Comparison of ENCODE assay signal across 11 cellular contexts in the genomic region with DNA sequence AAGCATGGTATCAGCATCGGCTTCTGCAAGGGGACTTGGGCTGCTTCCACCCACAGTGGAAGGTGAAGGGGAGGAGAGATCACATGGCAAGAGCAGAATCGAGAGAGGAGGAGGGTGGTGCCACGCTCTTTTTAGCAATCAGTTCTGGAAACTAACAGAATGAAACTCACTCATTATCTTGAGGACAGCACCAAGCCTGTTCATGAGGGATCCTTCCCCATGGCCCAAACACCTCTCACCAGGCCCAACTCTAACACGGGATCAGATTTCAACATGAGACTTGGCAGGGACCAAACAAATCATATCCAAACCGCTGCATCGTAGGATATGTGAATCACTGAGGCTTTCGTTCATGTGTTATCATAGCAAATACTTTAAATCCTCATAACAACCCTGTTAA.
A peak's percentile ranks its signal among the peaks of the same experiment; 100 is the strongest.
DNase-seq lines count a peak whose midpoint lies in the region; ATAC-seq, FAIRE-seq and TF ChIP-seq lines count a peak whose summit lies in the region.
"Had no signal": no experiment of that assay in that cellular context is flagged by ENCODE, and none has a peak within 500 bp of the region (broad histone marks: within the 10 kb centered on the region; RNA-seq: fewer than 3 reads in every experiment).

No MANE protein-coding gene starts in this region.

- H3K4me3 Mint-ChIP-seq in progenitor cell of endocrine pancreas (ENCODE audit: low read depth) (no peak overlapping the region), glutamatergic neuron (ENCODE audit: unreplicated experiment) (no peak overlapping the region)
- H3K4me3 Mint-ChIP-seq: natural killer cell had no signal

- no peak overlapping the region for H3K18ac ChIP-seq in H1 (ENCODE audit: extremely low read depth, low read length)

- H3K4me1 Mint-ChIP-seq in progenitor cell of endocrine pancreas (ENCODE audit: low read depth): peaks cover 47% of the 10 kb centered on the region
- peaks cover 9% of the 10 kb centered on the region for H3K4me1 Mint-ChIP-seq in glutamatergic neuron (ENCODE audit: low read depth, unreplicated experiment)
- H3K4me1 Mint-ChIP-seq: natural killer cell had no signal

- H3K4me3 ChIP-seq in H1 (ENCODE audit: extremely low read depth in 1 of 4, insufficient read depth in 2 of 4, low read depth in 3 of 4, low read length in 4 of 4) (no peak overlapping the region), ascending aorta (no peak overlapping the region)
- H3K4me3 ChIP-seq: adrenal gland had no signal

- WGBS in H1 (ENCODE audit: extremely low coverage in 1 of 2, insufficient coverage in 1 of 2, insufficient read length in 1 of 2, insufficient replicate concordance in 2 of 2, low coverage in 1 of 2, low lambda C conversion rate in 2 of 2, missing lambda C conversion rate in 1 of 2), 2 experiments: 82% methylated on average over 5 of the region's 7 CpGs; no CpG with 5 or more reads in 1 of the 2 experiments

- DNase-seq in GM12892 (ENCODE audit: insufficient read length) (no peak), NCI-H2171 treated with DMSO at 0.1 percent for 48 hours (lab: John Stamatoyannopoulos, UW) (peak; percentile 71), H1 (ENCODE audit: low read depth in 1 of 2, low spot score in 2 of 2) (no peak), progenitor cell of endocrine pancreas (ENCODE audit: low spot score, unreplicated experiment) (no peak), COLO829 (ENCODE audit: low spot score) (no peak), ascending aorta (ENCODE audit: low spot score in 2 of 2) (no peak), glutamatergic neuron (no peak)
- DNase-seq: adrenal gland, natural killer cell, RPMI8226 had no signal

- no peak overlapping the region for H4K91ac ChIP-seq in H1 (replicated peaks; ENCODE audit: insufficient read length, low read length)

- H2AK5ac ChIP-seq in H1 (ENCODE audit: low read depth, low read length): no peak overlapping the region

- H2AFZ ChIP-seq in H1 (ENCODE audit: low read length): no peak overlapping the region

- TF ChIP-seq POLR2A in GM12892 (IDR thresholded peaks at IDR 0.05; ENCODE audit: low read depth, low read length) (no peak), H1 (IDR thresholded peaks at IDR 0.05; ENCODE audit: control extremely low read depth in 1 of 2, low read depth in 2 of 2, low read length in 2 of 2) (no peak)

- H3K36me3 Mint-ChIP-seq in progenitor cell of endocrine pancreas (ENCODE audit: insufficient read depth) (peaks cover 8% of the 10 kb centered on the region), glutamatergic neuron (ENCODE audit: unreplicated experiment) (no peaks in the 10 kb centered on the region)
- H3K36me3 Mint-ChIP-seq: natural killer cell had no signal

- peak overlapping the region; percentile 63 for H3K27ac Mint-ChIP-seq in progenitor cell of endocrine pancreas
- H3K27ac Mint-ChIP-seq in glutamatergic neuron (ENCODE audit: unreplicated experiment): no peak overlapping the region
- H3K27ac Mint-ChIP-seq: natural killer cell had no signal

- no peak for TF ChIP-seq CTCF in H1 (IDR thresholded peaks at IDR 0.05; ENCODE audit: control extremely low read depth in 1 of 3, insufficient read depth in 1 of 3, low read depth in 1 of 3, low read length in 3 of 3)
- no peak for TF ChIP-seq CTCF in progenitor cell of endocrine pancreas (IDR thresholded peaks at IDR 0.05; ENCODE audit: unreplicated experiment)
- TF ChIP-seq CTCF in ascending aorta (IDR thresholded peaks at IDR 0.05): no peak
- no peak for TF ChIP-seq CTCF in glutamatergic neuron (IDR thresholded peaks at IDR 0.05; ENCODE audit: partially characterized antibody, unreplicated experiment)

- H4K8ac ChIP-seq in H1 (ENCODE audit: extremely low read depth, insufficient read depth, low read length): no peak overlapping the region

- no peak overlapping the region for H3K9ac ChIP-seq in H1 (replicated peaks in 1 of 4; ENCODE audit: extremely low read depth in 1 of 4, low read depth in 3 of 4, low read length in 3 of 4)

- H4K20me1 ChIP-seq in H1 (replicated peaks in 1 of 2; ENCODE audit: control insufficient read depth in 1 of 2, insufficient read depth in 2 of 2, low read length in 2 of 2): no peaks in the 10 kb centered on the region

- H3K27ac ChIP-seq in H1 (ENCODE audit: low read depth, low read length) (no peak overlapping the region), ascending aorta (no peak overlapping the region)
- H3K27ac ChIP-seq: adrenal gland had no signal

- POLR2A ChIA-PET in H1 (lab: Charles Lee; ENCODE audit: partially characterized antibody): no interaction called here

- H3K4me1 ChIP-seq in H1 (replicated peaks in 1 of 4; ENCODE audit: control insufficient read depth in 3 of 4, insufficient read depth in 4 of 4, low read length in 3 of 4) (peaks cover 0 to 2% (median 0%) of the 10 kb centered on the region in 4 experiments; a peak in 2 of 7 replicates), ascending aorta (no peaks in the 10 kb centered on the region)
- H3K4me1 ChIP-seq: adrenal gland had no signal

- no peaks in the 10 kb centered on the region for H3K23me2 ChIP-seq in H1 (ENCODE audit: low read depth, low read length)

- H3K79me1 ChIP-seq in H1 (ENCODE audit: low read depth, low read length): no peaks in the 10 kb centered on the region

- H3K27me3 Mint-ChIP-seq in progenitor cell of endocrine pancreas (no peaks in the 10 kb centered on the region), glutamatergic neuron (ENCODE audit: unreplicated experiment) (no peaks in the 10 kb centered on the region)

- no peaks in the 10 kb centered on the region for H3K79me2 ChIP-seq in H1 (ENCODE audit: control insufficient read depth in 1 of 2, insufficient read depth in 2 of 2, low read length in 2 of 2)

- H2BK5ac ChIP-seq in H1 (ENCODE audit: low read depth, low read length): no peak overlapping the region

- H2BK15ac ChIP-seq in H1 (ENCODE audit: low read length): no peak overlapping the region

- H4K5ac ChIP-seq in H1 (ENCODE audit: insufficient read length, low read depth, low read length): no peak overlapping the region

- no peak overlapping the region for H3K4me2 ChIP-seq in H1 (ENCODE audit: insufficient read depth in 1 of 2, low read depth in 2 of 2, low read length in 2 of 2)

- H3K4ac ChIP-seq in H1 (replicated peaks; ENCODE audit: insufficient read length, low read depth, low read length): no peak overlapping the region

- no peak overlapping the region for H2BK120ac ChIP-seq in H1 (replicated peaks; ENCODE audit: low read depth, low read length)

- H2BK20ac ChIP-seq in H1 (ENCODE audit: low read length): no peak overlapping the region

- intact Hi-C loops in ascending aorta (cut with DNase I): no loop called here

- 0 out of 2 replicates have a peak overlapping the region, but pooled peaks have one; percentile 9 for H2BK12ac ChIP-seq in H1 (ENCODE audit: low read depth, low read length)

- H3K9me3 Mint-ChIP-seq in progenitor cell of endocrine pancreas (ENCODE audit: low read depth): peaks cover 6% of the 10 kb centered on the region
- peaks cover 4% of the 10 kb centered on the region for H3K9me3 Mint-ChIP-seq in glutamatergic neuron (ENCODE audit: unreplicated experiment)
- H3K9me3 Mint-ChIP-seq: natural killer cell had no signal

- H3K56ac ChIP-seq in H1 (replicated peaks; ENCODE audit: insufficient read length, low read depth, low read length): no peak overlapping the region

- H3K23ac ChIP-seq in H1 (ENCODE audit: insufficient read length): no peak overlapping the region

- H3K27me3 ChIP-seq in H1 (replicated peaks in 1 of 4; ENCODE audit: control insufficient read depth in 3 of 4, extremely low read depth in 1 of 4, insufficient read depth in 3 of 4, low read length in 3 of 4) (no peaks in the 10 kb centered on the region), ascending aorta (no peaks in the 10 kb centered on the region)

- H3K14ac ChIP-seq in H1 (ENCODE audit: insufficient read length): no peak overlapping the region

- no peak for TF ChIP-seq RAD21 in H1 (IDR thresholded peaks at IDR 0.05 in 1 of 2, conservative IDR thresholded peaks at IDR 0.05 in 1 of 2; ENCODE audit: low read depth in 2 of 2, low read length in 2 of 2)

- no peaks in the 10 kb centered on the region; a peak in 1 of 8 replicates for H3K36me3 ChIP-seq in H1 (ENCODE audit: control insufficient read depth in 2 of 4, insufficient read depth in 4 of 4, low read length in 3 of 4)
- H3K36me3 ChIP-seq in ascending aorta: no peaks in the 10 kb centered on the region
- H3K36me3 ChIP-seq: adrenal gland had no signal

- CTCF ChIA-PET in H1 (lab: Charles Lee; ENCODE audit: partially characterized antibody): no interaction called here

- FAIRE-seq in GM12892 (lab: Jason Lieb, UNC): peak; percentile 65
- no peak for FAIRE-seq in H1 (lab: Jason Lieb, UNC)

- no peak for TF ChIP-seq EP300 in H1 (IDR thresholded peaks at IDR 0.05; ENCODE audit: borderline replicate concordance in 1 of 2, low read depth in 2 of 2, low read length in 2 of 2)

- no peak for ATAC-seq in HG02840 (IDR thresholded peaks at IDR 0.05; ENCODE audit: low FRiP score, unreplicated experiment)
- ATAC-seq: natural killer cell had no signal

- no peaks in the 10 kb centered on the region for H3K9me3 ChIP-seq in H1 (ENCODE audit: insufficient read depth in 2 of 2, low read depth in 1 of 2, low read length in 1 of 2)
- H3K9me3 ChIP-seq in ascending aorta: no peaks in the 10 kb centered on the region
- H3K9me3 ChIP-seq: adrenal gland had no signal

TF ChIP-seq in H1, 55 proteins besides CTCF, POLR2A, EP300 and RAD21 (continues in another document):
- TF ChIP-seq HDAC2 (IDR thresholded peaks at IDR 0.05; ENCODE audit: borderline replicate concordance in 1 of 2, low read depth in 2 of 2, low read length in 2 of 2) (no peak), RXRA (IDR thresholded peaks at IDR 0.05; ENCODE audit: insufficient read depth, low read depth, low read length) (no peak), SIX5 (IDR thresholded peaks at IDR 0.05; ENCODE audit: low read depth, low read length) (no peak), CBX5 (IDR thresholded peaks at IDR 0.05; ENCODE audit: low read depth, low read length) (no peak), TAF1 (IDR thresholded peaks at IDR 0.05; ENCODE audit: low read depth, low read length) (no peak), NRF1 (IDR thresholded peaks at IDR 0.05; ENCODE audit: low read depth, low read length) (no peak), EGR1 (IDR thresholded peaks at IDR 0.05; ENCODE audit: borderline replicate concordance, low read depth, low read length) (no peak), TEAD4 (IDR thresholded peaks at IDR 0.05; ENCODE audit: low read depth, low read length) (no peak), CTBP2 (IDR thresholded peaks at IDR 0.05; ENCODE audit: borderline replicate concordance, insufficient read depth, insufficient read length, low read length) (no peak), CHD1 (IDR thresholded peaks at IDR 0.05; ENCODE audit: low read depth, low read length) (no peak), KDM1A (IDR thresholded peaks at IDR 0.05; ENCODE audit: borderline replicate concordance, low read length) (no peak), SUZ12 (IDR thresholded peaks at IDR 0.05; ENCODE audit: low read length) (no peak)
- TF ChIP-seq, protein P1, sequence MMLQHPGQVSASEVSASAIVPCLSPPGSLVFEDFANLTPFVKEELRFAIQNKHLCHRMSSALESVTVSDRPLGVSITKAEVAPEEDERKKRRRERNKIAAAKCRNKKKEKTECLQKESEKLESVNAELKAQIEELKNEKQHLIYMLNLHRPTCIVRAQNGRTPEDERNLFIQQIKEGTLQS (IDR thresholded peaks at IDR 0.05; ENCODE audit: insufficient read depth, low read depth, low read length): no peak
